In the genomic region with DNA sequence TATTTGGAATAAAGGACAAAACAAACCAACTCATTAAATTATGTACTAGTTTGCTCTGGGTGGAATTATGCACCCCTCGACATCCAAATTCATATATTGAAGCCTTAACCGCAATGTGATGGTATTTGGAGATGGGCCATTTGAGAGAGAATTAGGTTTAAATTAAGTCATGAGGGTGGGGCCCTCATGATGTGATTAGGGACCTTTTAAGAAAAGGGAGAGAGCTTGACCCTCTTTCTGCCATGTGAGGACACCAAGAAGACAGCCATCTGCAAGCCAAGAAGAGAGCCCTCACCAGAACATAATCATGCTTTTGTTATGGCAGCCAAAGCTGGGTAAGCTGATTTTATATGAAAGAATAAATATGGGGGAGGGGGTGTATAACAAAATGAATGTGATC, we compare ENCODE assay signal across 11 cellular contexts. TPM values are rescaled to one million over a fixed set of nuclear protein-coding genes. Genes with fewer than 3 reads are reported as not detected.
DNase-seq lines count a peak whose midpoint lies in the region; ATAC-seq, FAIRE-seq and TF ChIP-seq lines count a peak whose summit lies in the region.
"Had no signal": no experiment of that assay in that cellular context is flagged by ENCODE, and none has a peak within 500 bp of the region (broad histone marks: within the 10 kb centered on the region; RNA-seq: fewer than 3 reads in every experiment).

No MANE protein-coding gene starts in this region.

- no peak overlapping the region for H2AFZ ChIP-seq in PC-3 (ENCODE audit: low read length)
- H2AFZ ChIP-seq in endothelial cell of umbilical vein (ENCODE audit: low read depth, low read length) = no peak overlapping the region

- H3K9me3 ChIP-seq in PC-3 (ENCODE audit: low read length) (no peaks in the 10 kb centered on the region), endothelial cell of umbilical vein (replicated peaks; ENCODE audit: control insufficient read depth, insufficient read depth, low read length) (no peaks in the 10 kb centered on the region), gastrocnemius medialis (no peaks in the 10 kb centered on the region)

- CTCF ChIA-PET in PC-3 (lab: Charles Lee) = no interaction called here
- CTCF ChIA-PET in endothelial cell of umbilical vein (lab: Charles Lee) = interaction anchor here (1.1 to 1.6 kb wide), 3 partner anchors 25 to 39 kb away, joined by 4 to 7 read pairs (median 5); no protein-coding TSS in a partner anchor

- H3K36me3 ChIP-seq in PC-3 (ENCODE audit: low read depth, low read length) (no peaks in the 10 kb centered on the region), endothelial cell of umbilical vein (ENCODE audit: control insufficient read depth in 2 of 2, extremely low read depth in 1 of 2, insufficient read depth in 2 of 2, low read length in 2 of 2) (no peaks in the 10 kb centered on the region), gastrocnemius medialis (peaks cover 0 to 3% of the 10 kb centered on the region in 2 donors)

- H3K79me2 ChIP-seq in PC-3 (ENCODE audit: low read length) (peaks cover 53% of the 10 kb centered on the region), endothelial cell of umbilical vein (ENCODE audit: control insufficient read depth, insufficient read depth, low read length) (peaks cover 36% of the 10 kb centered on the region)

- H3K9me3 Mint-ChIP-seq in T-helper 1 cell treated with Interleukin-12 subunit alpha and Interleukin-12 subunit beta and Interleukin-4 antibody, amounts not matched to agents 30 μg/mL and 1 μg/mL, for 36 hours = no peaks in the 10 kb centered on the region

- no peak for ATAC-seq in PC-3
- no peak for ATAC-seq in gastrocnemius medialis
- no peak for ATAC-seq in HG03108 (IDR thresholded peaks at IDR 0.05; ENCODE audit: unreplicated experiment)
- ATAC-seq in GM19455 (IDR thresholded peaks at IDR 0.05; ENCODE audit: unreplicated experiment) = no peak

- H3K4me3 Mint-ChIP-seq in T-helper 1 cell treated with Interleukin-12 subunit alpha and Interleukin-12 subunit beta and Interleukin-4 antibody, amounts not matched to agents 30 μg/mL and 1 μg/mL, for 36 hours = peak overlapping the region; percentile 99

- no peak overlapping the region for H3K9ac ChIP-seq in PC-3 (ENCODE audit: low read length)
- no peak overlapping the region for H3K9ac ChIP-seq in endothelial cell of umbilical vein (replicated peaks; ENCODE audit: extremely low read depth, insufficient read depth, low read length)

- intact Hi-C loops in PC-3 (cut with micrococcal nuclease) (no loop called here), endothelial cell of umbilical vein (cut with micrococcal nuclease) (no loop called here), gastrocnemius medialis (cut with DNase I; ENCODE audit: low total_unique reads) (no loop called here)

- H3K9me2 ChIP-seq in PC-3 (replicated peaks; ENCODE audit: low read length) = no peaks in the 10 kb centered on the region

- FAIRE-seq in endothelial cell of umbilical vein (lab: Jason Lieb, UNC) = no peak

- DNase-seq in T-helper 1 cell (no peak), PC-3 (no peak), endothelial cell of umbilical vein (ENCODE audit: low read depth, low spot score) (no peak), gastrocnemius medialis (no peak), KG1 (lab: John Stamatoyannopoulos, UW) (no peak)
- DNase-seq: amniotic stem cell; posterior cingulate gyrus; stimulated activated CD8-positive, alpha-beta memory T cell treated with anti-CD3 and anti-CD28 coated beads, Interleukin-4, amount 100 ng/mL, for 48 hours had no signal

- H3K4me2 ChIP-seq in PC-3 (ENCODE audit: low read length) (peak overlapping the region; percentile 89), endothelial cell of umbilical vein (ENCODE audit: insufficient read depth, low read length) (peak overlapping the region; percentile 88)

- H4K20me1 ChIP-seq in PC-3 (ENCODE audit: low read length) = no peaks in the 10 kb centered on the region
- no peaks in the 10 kb centered on the region for H4K20me1 ChIP-seq in endothelial cell of umbilical vein (replicated peaks; ENCODE audit: control insufficient read depth, extremely low read depth, insufficient read depth, low read length)

- BruUV-seq in PC-3 (replicated peaks; lab: Mats Ljungman, UMichigan) (no TSS peak), endothelial cell of umbilical vein (replicated peaks; lab: Mats Ljungman, UMichigan) (no TSS peak)

- in situ Hi-C loops in gastrocnemius medialis (cut with MboI; ENCODE audit: low sequenced_read_pairs in 4 of 4) = no loop called here

- H3K4me1 Mint-ChIP-seq in T-helper 1 cell treated with Interleukin-12 subunit alpha and Interleukin-12 subunit beta and Interleukin-4 antibody, amounts not matched to agents 30 μg/mL and 1 μg/mL, for 36 hours (ENCODE audit: low read depth) = peaks cover 34% of the 10 kb centered on the region

- no peaks in the 10 kb centered on the region for H3F3A ChIP-seq in PC-3 (ENCODE audit: low read length, unreplicated experiment)

- peak overlapping the region; percentile 95 for H3K4me3 ChIP-seq in PC-3 (ENCODE audit: low read length)
- peak overlapping the region in 1 of 3 experiments; percentile 82 for H3K4me3 ChIP-seq in endothelial cell of umbilical vein (replicated peaks in 1 of 3; ENCODE audit: insufficient read depth in 1 of 3, low read depth in 1 of 3, low read length in 3 of 3)
- no peak overlapping the region for H3K4me3 ChIP-seq in gastrocnemius medialis

- H3K27ac ChIP-seq in PC-3 (ENCODE audit: low read length) = no peak overlapping the region
- no peak overlapping the region for H3K27ac ChIP-seq in endothelial cell of umbilical vein (ENCODE audit: insufficient read depth, low read depth, low read length)
- H3K27ac ChIP-seq in gastrocnemius medialis = peak overlapping the region in 3 of 4 donors; percentile 90 to 98 (median 95)

- peaks cover 7% of the 10 kb centered on the region for H3K36me3 Mint-ChIP-seq in T-helper 1 cell treated with Interleukin-12 subunit alpha and Interleukin-12 subunit beta and Interleukin-4 antibody, amounts not matched to agents 30 μg/mL and 1 μg/mL, for 36 hours (ENCODE audit: low read depth)

- H3K27me3 ChIP-seq in PC-3 (ENCODE audit: low read length) (no peaks in the 10 kb centered on the region), endothelial cell of umbilical vein (ENCODE audit: control insufficient read depth in 2 of 2, insufficient read depth in 2 of 2, low read length in 2 of 2) (peaks cover 5 to 6% of the 10 kb centered on the region in 2 experiments), gastrocnemius medialis (no peaks in the 10 kb centered on the region)

- peak overlapping the region; percentile 99 for H3K27ac Mint-ChIP-seq in T-helper 1 cell treated with Interleukin-12 subunit alpha and Interleukin-12 subunit beta and Interleukin-4 antibody, amounts not matched to agents 30 μg/mL and 1 μg/mL, for 36 hours

- POLR2A ChIA-PET in PC-3 (lab: Charles Lee; ENCODE audit: unreplicated experiment) (no interaction called here), endothelial cell of umbilical vein (lab: Charles Lee) (interaction anchor here (0.8 kb wide), 1 partner anchor 39 kb away, joined by 11 read pairs; no protein-coding TSS in a partner anchor)

- H3K4me1 ChIP-seq in PC-3 (ENCODE audit: insufficient read depth, low read length) = peaks cover 11% of the 10 kb centered on the region; the same call in 1 of the 2 replicates
- H3K4me1 ChIP-seq in endothelial cell of umbilical vein (ENCODE audit: control insufficient read depth, extremely low read depth, insufficient read depth, low read length) = peaks cover 24% of the 10 kb centered on the region
- peaks cover 10 to 16% of the 10 kb centered on the region in 2 donors for H3K4me1 ChIP-seq in gastrocnemius medialis

- dilution Hi-C loops in endothelial cell of umbilical vein (cut with MboI; ENCODE audit: extremely low pct_ligation_motif_present, low sequenced_read_pairs) = no loop called here

- H3K9me1 ChIP-seq in endothelial cell of umbilical vein (replicated peaks; ENCODE audit: control insufficient read depth, extremely low read depth, insufficient read depth, low read length) = no peaks in the 10 kb centered on the region

- TF ChIP-seq POLR2A in endothelial cell of umbilical vein (IDR thresholded peaks at IDR 0.05; ENCODE audit: low read depth, low read length) (no peak), gastrocnemius medialis (IDR thresholded peaks at IDR 0.05) (no peak)

- TF ChIP-seq CTCF in PC-3 (conservative IDR thresholded peaks at IDR 0.05; ENCODE audit: low read depth, low read length) (no peak), endothelial cell of umbilical vein (IDR thresholded peaks at IDR 0.05; ENCODE audit: extremely low read depth in 1 of 2, insufficient read depth in 1 of 2, low read depth in 1 of 2, low read length in 2 of 2) (no peak), gastrocnemius medialis (IDR thresholded peaks at IDR 0.05 in 4 of 5, conservative IDR thresholded peaks at IDR 0.05 in 1 of 5) (no peak)

- H3K27me3 Mint-ChIP-seq in T-helper 1 cell treated with Interleukin-12 subunit alpha and Interleukin-12 subunit beta and Interleukin-4 antibody, amounts not matched to agents 30 μg/mL and 1 μg/mL, for 36 hours (ENCODE audit: low read depth) = peaks cover 13% of the 10 kb centered on the region

TF ChIP-seq in endothelial cell of umbilical vein, 7 proteins besides CTCF, POLR2A, EP300 and RAD21 (continues in another document):
- TF ChIP-seq JUN (IDR thresholded peaks at IDR 0.05; ENCODE audit: borderline replicate concordance, insufficient read depth, insufficient read length, low read depth) (no peak), EZH2 (IDR thresholded peaks at IDR 0.05; ENCODE audit: borderline replicate concordance, low read depth, low read length, severe bottlenecking) (no peak)

RNA-seq across cellular contexts. Expression of a gene that starts 2.0 kb away (rescaled TPM):
- total RNA-seq in PC-3 (2014; rRNA removed) (4.0 and 5.1 TPM in 2 replicates), endothelial cell of umbilical vein (8.5 and 11.1 TPM in 2 replicates), gastrocnemius medialis (10 to 100 TPM; 13.5 to 22.4 (median 20.3) TPM)
- 1.6 and 2.4 TPM in 2 replicates for polyA plus RNA-seq in endothelial cell of umbilical vein
- polyA plus RNA-seq in endothelial cell of umbilical vein (2011; cell fraction: cytosol; rRNA removed) = 3.5 and 3.8 TPM in 2 replicates
- 1.7 and 2.8 TPM in 2 replicates for polyA plus RNA-seq in endothelial cell of umbilical vein (2011; cell fraction: nucleus; rRNA removed)
- polyA plus RNA-seq in endothelial cell of umbilical vein (2012) = 8.7 and 10.6 TPM in 2 replicates
- 3.9 and 4.1 TPM in 2 replicates for polyA minus RNA-seq in endothelial cell of umbilical vein
- 4.5 TPM for polyA minus RNA-seq in endothelial cell of umbilical vein (2011; cell fraction: cytosol; rRNA and poly(A)+ RNA removed)
- 3.2 and 3.3 TPM in 2 replicates for polyA minus RNA-seq in endothelial cell of umbilical vein (2011; cell fraction: nucleus; rRNA and poly(A)+ RNA removed)

RNA-seq across cellular contexts. Expression of a gene that starts 55.2 kb away (rescaled TPM):
- 19.4 and 22.0 TPM in 2 replicates for total RNA-seq in PC-3 (2014; rRNA removed)
- total RNA-seq in endothelial cell of umbilical vein = 16.1 and 17.9 TPM in 2 replicates
- polyA plus RNA-seq in endothelial cell of umbilical vein = 10.8 and 13.1 TPM in 2 replicates
- 11.8 and 14.4 TPM in 2 replicates for polyA plus RNA-seq in endothelial cell of umbilical vein (2011; cell fraction: cytosol; rRNA removed)
- polyA plus RNA-seq in endothelial cell of umbilical vein (2011; cell fraction: nucleus; rRNA removed) = 12.3 and 18.4 TPM in 2 replicates
- polyA plus RNA-seq in endothelial cell of umbilical vein (2012) = 14.7 and 20.8 TPM in 2 replicates
- polyA minus RNA-seq in endothelial cell of umbilical vein = 14.4 and 17.9 TPM in 2 replicates
- 16.6 TPM for polyA minus RNA-seq in endothelial cell of umbilical vein (2011; cell fraction: cytosol; rRNA and poly(A)+ RNA removed)
- 7.0 and 8.6 TPM in 2 replicates for polyA minus RNA-seq in endothelial cell of umbilical vein (2011; cell fraction: nucleus; rRNA and poly(A)+ RNA removed)
- 100 to 1,000 TPM in 1 of 4 donors, 10 to 100 TPM in 3; 13.5 to 112 (median 55.7) TPM for total RNA-seq in gastrocnemius medialis

Comparison
In these comparisons a context has a peak if more than half of its experiments do, and no peak if none do; other contexts are left out.
1. H3K27ac ChIP-seq: peak in gastrocnemius medialis (3 of 4); none in PC-3 (single experiment) and endothelial cell of umbilical vein (single experiment).